In the genomic region with DNA sequence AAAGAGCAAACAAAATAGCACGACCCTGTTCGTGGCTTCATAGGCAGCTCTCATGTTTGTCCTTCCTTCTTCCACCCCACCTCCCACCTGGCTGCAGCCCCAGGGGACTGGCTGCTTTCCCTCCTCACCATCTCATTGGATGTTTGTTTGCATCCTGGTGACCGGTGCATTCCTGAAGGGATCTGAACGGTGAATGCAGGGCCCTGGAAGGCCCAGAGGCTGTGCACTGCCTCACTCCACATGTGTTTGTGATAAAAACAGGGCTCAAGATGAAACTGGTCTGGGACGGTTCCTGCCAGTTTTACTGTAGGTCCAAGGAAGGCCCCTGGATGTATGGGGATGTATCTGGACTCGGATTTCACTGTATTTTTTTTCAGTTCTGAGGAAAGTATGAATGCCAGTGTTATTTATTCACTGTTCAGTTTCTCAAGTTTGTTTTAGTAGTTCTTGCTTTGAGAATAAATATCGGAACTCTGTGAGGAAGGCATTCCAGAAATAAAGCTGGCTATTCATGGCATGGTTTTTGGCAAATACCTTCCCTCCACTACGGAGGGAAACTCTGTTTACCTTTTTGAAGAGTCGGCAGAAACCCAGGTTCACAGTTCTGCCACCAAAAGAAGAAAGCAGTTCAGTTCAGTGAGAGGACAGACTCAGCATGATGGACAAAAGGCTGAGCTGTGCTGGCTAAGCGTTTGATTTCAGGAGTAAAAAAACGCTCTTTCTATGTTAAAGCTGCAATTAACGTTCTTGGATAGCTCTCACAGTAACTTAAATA, we compare ENCODE assay signal across 1 cellular context.
TF ChIP-seq lines count a peak whose summit lies in the region.

No MANE protein-coding gene starts in this region.

TF ChIP-seq in SK-N-SH, 30 proteins besides CTCF, POLR2A, EP300 and RAD21 (continued from another document):
- TF ChIP-seq, protein P1, sequence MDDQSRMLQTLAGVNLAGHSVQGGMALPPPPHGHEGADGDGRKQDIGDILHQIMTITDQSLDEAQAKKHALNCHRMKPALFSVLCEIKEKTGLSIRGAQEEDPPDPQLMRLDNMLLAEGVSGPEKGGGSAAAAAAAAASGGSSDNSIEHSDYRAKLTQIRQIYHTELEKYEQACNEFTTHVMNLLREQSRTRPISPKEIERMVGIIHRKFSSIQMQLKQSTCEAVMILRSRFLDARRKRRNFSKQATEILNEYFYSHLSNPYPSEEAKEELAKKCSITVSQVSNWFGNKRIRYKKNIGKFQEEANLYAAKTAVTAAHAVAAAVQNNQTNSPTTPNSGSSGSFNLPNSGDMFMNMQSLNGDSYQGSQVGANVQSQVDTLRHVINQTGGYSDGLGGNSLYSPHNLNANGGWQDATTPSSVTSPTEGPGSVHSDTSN (IDR thresholded peaks at IDR 0.05): no peak
- TF ChIP-seq, protein P2, sequence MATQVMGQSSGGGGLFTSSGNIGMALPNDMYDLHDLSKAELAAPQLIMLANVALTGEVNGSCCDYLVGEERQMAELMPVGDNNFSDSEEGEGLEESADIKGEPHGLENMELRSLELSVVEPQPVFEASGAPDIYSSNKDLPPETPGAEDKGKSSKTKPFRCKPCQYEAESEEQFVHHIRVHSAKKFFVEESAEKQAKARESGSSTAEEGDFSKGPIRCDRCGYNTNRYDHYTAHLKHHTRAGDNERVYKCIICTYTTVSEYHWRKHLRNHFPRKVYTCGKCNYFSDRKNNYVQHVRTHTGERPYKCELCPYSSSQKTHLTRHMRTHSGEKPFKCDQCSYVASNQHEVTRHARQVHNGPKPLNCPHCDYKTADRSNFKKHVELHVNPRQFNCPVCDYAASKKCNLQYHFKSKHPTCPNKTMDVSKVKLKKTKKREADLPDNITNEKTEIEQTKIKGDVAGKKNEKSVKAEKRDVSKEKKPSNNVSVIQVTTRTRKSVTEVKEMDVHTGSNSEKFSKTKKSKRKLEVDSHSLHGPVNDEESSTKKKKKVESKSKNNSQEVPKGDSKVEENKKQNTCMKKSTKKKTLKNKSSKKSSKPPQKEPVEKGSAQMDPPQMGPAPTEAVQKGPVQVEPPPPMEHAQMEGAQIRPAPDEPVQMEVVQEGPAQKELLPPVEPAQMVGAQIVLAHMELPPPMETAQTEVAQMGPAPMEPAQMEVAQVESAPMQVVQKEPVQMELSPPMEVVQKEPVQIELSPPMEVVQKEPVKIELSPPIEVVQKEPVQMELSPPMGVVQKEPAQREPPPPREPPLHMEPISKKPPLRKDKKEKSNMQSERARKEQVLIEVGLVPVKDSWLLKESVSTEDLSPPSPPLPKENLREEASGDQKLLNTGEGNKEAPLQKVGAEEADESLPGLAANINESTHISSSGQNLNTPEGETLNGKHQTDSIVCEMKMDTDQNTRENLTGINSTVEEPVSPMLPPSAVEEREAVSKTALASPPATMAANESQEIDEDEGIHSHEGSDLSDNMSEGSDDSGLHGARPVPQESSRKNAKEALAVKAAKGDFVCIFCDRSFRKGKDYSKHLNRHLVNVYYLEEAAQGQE (IDR thresholded peaks at IDR 0.05; ENCODE audit: low read depth, low read length): no peak
- TF ChIP-seq FOXJ3 (CRISPR knock-in tag; IDR thresholded peaks at IDR 0.05): no peak
- no peak for TF ChIP-seq SIN3A (IDR thresholded peaks at IDR 0.05; ENCODE audit: borderline replicate concordance, low read depth, low read length)
- TF ChIP-seq TEAD4 (IDR thresholded peaks at IDR 0.05; ENCODE audit: borderline replicate concordance, insufficient read depth): no peak
- TF ChIP-seq NFIC (IDR thresholded peaks at IDR 0.05; ENCODE audit: borderline replicate concordance): no peak; the same call in 1 of the 2 replicates
- no peak; the same call in 1 of the 2 replicates for TF ChIP-seq SMC3 (IDR thresholded peaks at IDR 0.05; ENCODE audit: low read depth, low read length)
- no peak for TF ChIP-seq ELF1 (IDR thresholded peaks at IDR 0.05)
- no peak for TF ChIP-seq JUND (IDR thresholded peaks at IDR 0.05)
- no peak for TF ChIP-seq RFX5 (IDR thresholded peaks at IDR 0.05; ENCODE audit: low read length)
- no peak for TF ChIP-seq YY1 (IDR thresholded peaks at IDR 0.05; ENCODE audit: low read depth)
- TF ChIP-seq MXI1 (IDR thresholded peaks at IDR 0.05; ENCODE audit: low read depth, low read length): 0 out of 2 replicates have a peak, but pooled peaks have one; percentile 27
- no peak for TF ChIP-seq EZH2phosphoT487 (IDR thresholded peaks at IDR 0.05; ENCODE audit: borderline replicate concordance, low read depth)
- TF ChIP-seq RCOR1 (IDR thresholded peaks at IDR 0.05; ENCODE audit: low read length): peak; percentile 54; the same call in 1 of the 2 replicates
- TF ChIP-seq GABPA (IDR thresholded peaks at IDR 0.05; ENCODE audit: low read depth): no peak
